In the genomic region with DNA sequence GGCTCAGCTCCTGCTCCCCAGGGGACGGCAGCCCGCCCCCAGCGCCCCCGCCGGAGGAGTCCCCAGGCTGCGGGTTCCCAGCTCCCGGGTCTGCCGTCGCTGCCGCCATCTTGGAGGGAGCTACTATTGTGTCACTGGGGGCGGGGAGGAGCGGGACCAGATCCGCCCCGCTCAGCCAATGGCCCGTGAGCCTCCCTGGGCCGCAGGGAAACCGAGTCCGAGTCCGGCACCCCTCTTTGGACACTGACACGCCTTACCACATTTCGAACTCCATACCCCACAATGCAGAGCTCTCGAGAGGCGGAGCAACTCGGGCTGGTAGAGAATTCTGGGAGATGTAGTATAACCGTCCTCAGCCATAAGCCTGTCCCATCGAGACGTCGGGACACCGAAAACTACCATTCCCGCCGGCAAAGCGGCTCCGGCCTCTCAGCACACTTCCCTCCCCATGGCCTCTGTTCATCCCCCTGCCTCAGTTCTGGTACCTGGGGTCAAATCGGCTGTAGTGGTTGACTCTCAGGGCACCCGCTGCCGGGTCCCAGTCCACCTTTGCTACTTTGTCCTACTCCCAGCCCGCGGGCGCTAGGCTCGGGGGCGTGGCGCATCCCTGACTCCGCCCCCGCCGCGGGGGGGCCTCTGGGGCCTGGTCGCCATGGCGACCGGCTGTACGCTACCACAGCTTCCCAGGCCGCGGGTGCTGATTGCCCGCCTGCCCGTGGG, we compare ENCODE assay signal across 1 cellular context.
TF ChIP-seq lines count a peak whose summit lies in the region.

A gene (minus strand): TSS at position 133 of the 720 bp plus-strand sequence. CDS start 24 bp downstream, at position 109.
A gene with protein sequence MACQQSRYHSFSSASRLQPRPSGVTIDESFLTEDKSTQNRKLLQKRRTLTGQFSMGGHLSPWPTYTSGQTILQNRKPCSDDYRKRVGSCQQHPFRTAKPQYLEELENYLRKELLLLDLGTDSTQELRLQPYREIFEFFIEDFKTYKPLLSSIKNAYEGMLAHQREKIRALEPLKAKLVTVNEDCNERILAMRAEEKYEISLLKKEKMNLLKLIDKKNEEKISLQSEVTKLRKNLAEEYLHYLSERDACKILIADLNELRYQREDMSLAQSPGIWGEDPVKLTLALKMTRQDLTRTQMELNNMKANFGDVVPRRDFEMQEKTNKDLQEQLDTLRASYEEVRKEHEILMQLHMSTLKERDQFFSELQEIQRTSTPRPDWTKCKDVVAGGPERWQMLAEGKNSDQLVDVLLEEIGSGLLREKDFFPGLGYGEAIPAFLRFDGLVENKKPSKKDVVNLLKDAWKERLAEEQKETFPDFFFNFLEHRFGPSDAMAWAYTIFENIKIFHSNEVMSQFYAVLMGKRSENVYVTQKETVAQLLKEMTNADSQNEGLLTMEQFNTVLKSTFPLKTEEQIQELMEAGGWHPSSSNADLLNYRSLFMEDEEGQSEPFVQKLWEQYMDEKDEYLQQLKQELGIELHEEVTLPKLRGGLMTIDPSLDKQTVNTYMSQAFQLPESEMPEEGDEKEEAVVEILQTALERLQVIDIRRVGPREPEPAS (plus strand): TSS at position 462 of the 720 bp plus-strand sequence. CDS start 261 bp downstream, outside the sequence.

TF ChIP-seq in K562, 482 proteins besides CTCF, POLR2A, EP300 and RAD21 (continued from another document and continues in another):
- TF ChIP-seq ZNF347 (CRISPR knock-in tag; IDR thresholded peaks at IDR 0.05; ENCODE audit: low read depth) (no peak), ZSCAN32 (CRISPR knock-in tag; IDR thresholded peaks at IDR 0.05) (0 out of 2 replicates have a peak, but pooled peaks have one; percentile 5), CBX1 (IDR thresholded peaks at IDR 0.05; ENCODE audit: low read depth) (no peak), ZNF668 (CRISPR knock-in tag; IDR thresholded peaks at IDR 0.05) (no peak), ZNF717 (CRISPR knock-in tag; IDR thresholded peaks at IDR 0.05) (no peak), ZNF224 (CRISPR knock-in tag; IDR thresholded peaks at IDR 0.05) (no peak), SIX5 (IDR thresholded peaks at IDR 0.05; ENCODE audit: borderline replicate concordance in 1 of 2, insufficient read depth in 1 of 2, low read depth in 1 of 2, low read length in 2 of 2) (peak; percentile 99), SMAD1 (IDR thresholded peaks at IDR 0.05; ENCODE audit: low read depth, low read length, partially characterized antibody) (no peak), RBM39 (optimal IDR thresholded peaks at IDR 0.05; ENCODE audit: low read depth, low read length) (no peak), SIRT6 (IDR thresholded peaks at IDR 0.05; ENCODE audit: low read depth, low read length) (no peak), CEBPB (tag; IDR thresholded peaks at IDR 0.05) (peak; percentile 91), HNRNPUL1 (IDR thresholded peaks at IDR 0.05; ENCODE audit: low read length) (no peak), ZC3H11A (IDR thresholded peaks at IDR 0.05; ENCODE audit: low read depth, low read length) (no peak; the same call in 1 of the 2 replicates), PHF21A (IDR thresholded peaks at IDR 0.05; ENCODE audit: borderline replicate concordance, low read depth) (no peak), MTA3 (IDR thresholded peaks at IDR 0.05; ENCODE audit: borderline replicate concordance) (peak; percentile 46), ZNF133 (CRISPR knock-in tag; IDR thresholded peaks at IDR 0.05) (no peak), TCF7 (IDR thresholded peaks at IDR 0.05; ENCODE audit: borderline replicate concordance) (0 out of 2 replicates have a peak, but pooled peaks have one; percentile 1), FUS (optimal IDR thresholded peaks at IDR 0.05; ENCODE audit: low read depth, low read length) (no peak), MCM2 (IDR thresholded peaks at IDR 0.05; ENCODE audit: low read depth) (no peak), CBFA2T2 (conservative IDR thresholded peaks at IDR 0.05) (no peak), DACH1 (IDR thresholded peaks at IDR 0.05; ENCODE audit: partially characterized antibody) (peak; percentile 7), KLF10 (CRISPR knock-in tag; IDR thresholded peaks at IDR 0.05) (no peak), BRF1 (IDR thresholded peaks at IDR 0.05; ENCODE audit: borderline replicate concordance, extremely low read depth, insufficient read length) (no peak), BRD4 (IDR thresholded peaks at IDR 0.05) (no peak), MEF2A (IDR thresholded peaks at IDR 0.05; ENCODE audit: control insufficient read depth, low read depth, low read length) (no peak), SRSF1 (IDR thresholded peaks at IDR 0.05; ENCODE audit: low read depth, low read length) (no peak), ELF2 (CRISPR knock-in tag; IDR thresholded peaks at IDR 0.05) (no peak), PHF20 (IDR thresholded peaks at IDR 0.05; ENCODE audit: partially characterized antibody) (peak; percentile 13), FOSL1 (tag; conservative IDR thresholded peaks at IDR 0.05) (no peak), ZBTB17 (CRISPR knock-in tag; IDR thresholded peaks at IDR 0.05) (peak; percentile 65; the same call in 1 of the 2 replicates), NUFIP1 (IDR thresholded peaks at IDR 0.05; ENCODE audit: partially characterized antibody) (no peak), ZNF354B (CRISPR knock-in tag; IDR thresholded peaks at IDR 0.05) (no peak), ZNF766 (CRISPR knock-in tag; conservative IDR thresholded peaks at IDR 0.05) (peak; percentile 99)
- TF ChIP-seq, protein P1, sequence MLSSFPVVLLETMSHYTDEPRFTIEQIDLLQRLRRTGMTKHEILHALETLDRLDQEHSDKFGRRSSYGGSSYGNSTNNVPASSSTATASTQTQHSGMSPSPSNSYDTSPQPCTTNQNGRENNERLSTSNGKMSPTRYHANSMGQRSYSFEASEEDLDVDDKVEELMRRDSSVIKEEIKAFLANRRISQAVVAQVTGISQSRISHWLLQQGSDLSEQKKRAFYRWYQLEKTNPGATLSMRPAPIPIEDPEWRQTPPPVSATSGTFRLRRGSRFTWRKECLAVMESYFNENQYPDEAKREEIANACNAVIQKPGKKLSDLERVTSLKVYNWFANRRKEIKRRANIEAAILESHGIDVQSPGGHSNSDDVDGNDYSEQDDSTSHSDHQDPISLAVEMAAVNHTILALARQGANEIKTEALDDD (IDR thresholded peaks at IDR 0.05): no peak
- TF ChIP-seq, protein P2, sequence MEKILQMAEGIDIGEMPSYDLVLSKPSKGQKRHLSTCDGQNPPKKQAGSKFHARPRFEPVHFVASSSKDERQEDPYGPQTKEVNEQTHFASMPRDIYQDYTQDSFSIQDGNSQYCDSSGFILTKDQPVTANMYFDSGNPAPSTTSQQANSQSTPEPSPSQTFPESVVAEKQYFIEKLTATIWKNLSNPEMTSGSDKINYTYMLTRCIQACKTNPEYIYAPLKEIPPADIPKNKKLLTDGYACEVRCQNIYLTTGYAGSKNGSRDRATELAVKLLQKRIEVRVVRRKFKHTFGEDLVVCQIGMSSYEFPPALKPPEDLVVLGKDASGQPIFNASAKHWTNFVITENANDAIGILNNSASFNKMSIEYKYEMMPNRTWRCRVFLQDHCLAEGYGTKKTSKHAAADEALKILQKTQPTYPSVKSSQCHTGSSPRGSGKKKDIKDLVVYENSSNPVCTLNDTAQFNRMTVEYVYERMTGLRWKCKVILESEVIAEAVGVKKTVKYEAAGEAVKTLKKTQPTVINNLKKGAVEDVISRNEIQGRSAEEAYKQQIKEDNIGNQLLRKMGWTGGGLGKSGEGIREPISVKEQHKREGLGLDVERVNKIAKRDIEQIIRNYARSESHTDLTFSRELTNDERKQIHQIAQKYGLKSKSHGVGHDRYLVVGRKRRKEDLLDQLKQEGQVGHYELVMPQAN (IDR thresholded peaks at IDR 0.05; ENCODE audit: borderline replicate concordance): no peak; the same call in 1 of the 2 replicates
- TF ChIP-seq, protein P3, sequence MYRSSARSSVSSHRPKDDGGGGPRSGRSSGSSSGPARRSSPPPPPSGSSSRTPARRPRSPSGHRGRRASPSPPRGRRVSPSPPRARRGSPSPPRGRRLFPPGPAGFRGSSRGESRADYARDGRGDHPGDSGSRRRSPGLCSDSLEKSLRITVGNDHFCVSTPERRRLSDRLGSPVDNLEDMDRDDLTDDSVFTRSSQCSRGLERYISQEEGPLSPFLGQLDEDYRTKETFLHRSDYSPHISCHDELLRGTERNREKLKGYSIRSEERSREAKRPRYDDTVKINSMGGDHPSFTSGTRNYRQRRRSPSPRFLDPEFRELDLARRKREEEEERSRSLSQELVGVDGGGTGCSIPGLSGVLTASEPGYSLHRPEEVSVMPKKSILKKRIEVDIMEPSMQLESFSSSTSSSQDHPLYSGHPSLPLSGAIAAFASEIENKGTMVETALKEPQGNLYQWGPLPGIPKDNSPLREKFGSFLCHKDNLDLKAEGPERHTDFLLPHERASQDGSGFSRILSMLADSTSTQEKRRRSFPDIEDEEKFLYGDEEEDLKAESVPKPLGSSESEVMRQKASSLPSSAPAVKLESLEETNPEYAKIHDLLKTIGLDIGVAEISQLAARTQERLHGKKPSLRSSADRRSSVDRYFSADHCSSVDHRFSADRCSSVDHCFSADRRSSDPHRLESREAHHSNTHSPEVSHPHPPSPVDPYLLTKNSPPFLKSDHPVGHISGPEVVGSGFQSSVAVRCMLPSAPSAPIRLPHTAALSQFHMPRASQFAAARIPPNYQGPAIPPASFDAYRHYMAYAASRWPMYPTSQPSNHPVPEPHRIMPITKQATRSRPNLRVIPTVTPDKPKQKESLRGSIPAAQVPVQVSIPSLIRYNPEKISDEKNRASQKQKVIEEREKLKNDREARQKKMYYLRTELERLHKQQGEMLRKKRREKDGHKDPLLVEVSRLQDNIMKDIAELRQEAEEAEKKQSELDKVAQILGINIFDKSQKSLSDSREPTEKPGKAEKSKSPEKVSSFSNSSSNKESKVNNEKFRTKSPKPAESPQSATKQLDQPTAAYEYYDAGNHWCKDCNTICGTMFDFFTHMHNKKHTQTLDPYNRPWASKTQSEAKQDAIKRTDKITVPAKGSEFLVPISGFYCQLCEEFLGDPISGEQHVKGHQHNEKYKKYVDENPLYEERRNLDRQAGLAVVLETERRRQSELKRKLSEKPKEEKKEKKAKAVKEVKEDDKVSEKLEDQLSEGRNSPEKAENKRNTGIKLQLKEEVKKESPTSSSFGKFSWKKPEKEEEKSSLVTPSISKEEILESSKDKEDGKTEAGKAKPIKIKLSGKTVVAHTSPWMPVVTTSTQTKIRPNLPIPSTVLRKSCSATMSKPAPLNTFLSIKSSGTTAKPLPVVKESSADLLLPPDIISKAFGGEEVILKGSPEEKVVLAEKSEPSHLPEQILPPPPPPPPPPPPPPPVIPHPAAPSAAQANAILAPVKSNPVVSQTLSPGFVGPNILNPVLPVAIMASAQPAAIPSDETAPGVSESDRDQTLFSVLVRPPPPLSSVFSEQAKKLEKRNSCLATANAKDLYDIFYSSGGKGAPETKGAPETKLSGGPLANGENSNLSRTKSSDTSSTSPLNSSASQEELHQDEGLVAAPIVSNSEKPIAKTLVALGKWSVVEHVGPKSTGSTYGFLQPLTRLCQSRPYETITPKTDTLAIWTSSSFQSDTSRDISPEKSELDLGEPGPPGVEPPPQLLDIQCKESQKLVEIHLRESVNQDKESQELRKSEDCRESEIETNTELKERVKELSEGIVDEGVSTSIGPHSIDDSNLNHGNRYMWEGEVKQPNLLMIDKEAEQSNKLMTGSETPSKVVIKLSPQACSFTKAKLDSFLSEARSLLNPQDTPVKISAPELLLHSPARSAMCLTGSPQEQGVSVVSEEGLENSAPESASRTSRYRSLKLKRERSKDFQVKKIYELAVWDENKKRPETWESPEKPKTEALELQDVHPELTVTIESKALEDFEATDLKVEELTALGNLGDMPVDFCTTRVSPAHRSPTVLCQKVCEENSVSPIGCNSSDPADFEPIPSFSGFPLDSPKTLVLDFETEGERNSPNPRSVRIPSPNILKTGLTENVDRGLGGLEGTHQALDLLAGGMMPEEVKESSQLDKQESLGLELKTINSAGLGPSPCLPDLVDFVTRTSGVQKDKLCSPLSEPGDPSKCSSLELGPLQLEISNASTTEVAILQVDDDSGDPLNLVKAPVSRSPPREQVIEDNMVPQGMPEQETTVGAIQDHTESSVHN (IDR thresholded peaks at IDR 0.05; ENCODE audit: borderline replicate concordance in 1 of 2, low read depth in 1 of 2): no peak
- TF ChIP-seq, protein P4, sequence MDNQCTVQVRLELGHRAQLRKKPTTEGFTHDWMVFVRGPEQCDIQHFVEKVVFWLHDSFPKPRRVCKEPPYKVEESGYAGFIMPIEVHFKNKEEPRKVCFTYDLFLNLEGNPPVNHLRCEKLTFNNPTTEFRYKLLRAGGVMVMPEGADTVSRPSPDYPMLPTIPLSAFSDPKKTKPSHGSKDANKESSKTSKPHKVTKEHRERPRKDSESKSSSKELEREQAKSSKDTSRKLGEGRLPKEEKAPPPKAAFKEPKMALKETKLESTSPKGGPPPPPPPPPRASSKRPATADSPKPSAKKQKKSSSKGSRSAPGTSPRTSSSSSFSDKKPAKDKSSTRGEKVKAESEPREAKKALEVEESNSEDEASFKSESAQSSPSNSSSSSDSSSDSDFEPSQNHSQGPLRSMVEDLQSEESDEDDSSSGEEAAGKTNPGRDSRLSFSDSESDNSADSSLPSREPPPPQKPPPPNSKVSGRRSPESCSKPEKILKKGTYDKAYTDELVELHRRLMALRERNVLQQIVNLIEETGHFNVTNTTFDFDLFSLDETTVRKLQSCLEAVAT (IDR thresholded peaks at IDR 0.05): no peak
- TF ChIP-seq, protein P5, sequence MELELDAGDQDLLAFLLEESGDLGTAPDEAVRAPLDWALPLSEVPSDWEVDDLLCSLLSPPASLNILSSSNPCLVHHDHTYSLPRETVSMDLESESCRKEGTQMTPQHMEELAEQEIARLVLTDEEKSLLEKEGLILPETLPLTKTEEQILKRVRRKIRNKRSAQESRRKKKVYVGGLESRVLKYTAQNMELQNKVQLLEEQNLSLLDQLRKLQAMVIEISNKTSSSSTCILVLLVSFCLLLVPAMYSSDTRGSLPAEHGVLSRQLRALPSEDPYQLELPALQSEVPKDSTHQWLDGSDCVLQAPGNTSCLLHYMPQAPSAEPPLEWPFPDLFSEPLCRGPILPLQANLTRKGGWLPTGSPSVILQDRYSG (tag; conservative IDR thresholded peaks at IDR 0.05; ENCODE audit: low read depth): peak; percentile 81; the same call in 1 of the 2 replicates
- TF ChIP-seq, protein P6, sequence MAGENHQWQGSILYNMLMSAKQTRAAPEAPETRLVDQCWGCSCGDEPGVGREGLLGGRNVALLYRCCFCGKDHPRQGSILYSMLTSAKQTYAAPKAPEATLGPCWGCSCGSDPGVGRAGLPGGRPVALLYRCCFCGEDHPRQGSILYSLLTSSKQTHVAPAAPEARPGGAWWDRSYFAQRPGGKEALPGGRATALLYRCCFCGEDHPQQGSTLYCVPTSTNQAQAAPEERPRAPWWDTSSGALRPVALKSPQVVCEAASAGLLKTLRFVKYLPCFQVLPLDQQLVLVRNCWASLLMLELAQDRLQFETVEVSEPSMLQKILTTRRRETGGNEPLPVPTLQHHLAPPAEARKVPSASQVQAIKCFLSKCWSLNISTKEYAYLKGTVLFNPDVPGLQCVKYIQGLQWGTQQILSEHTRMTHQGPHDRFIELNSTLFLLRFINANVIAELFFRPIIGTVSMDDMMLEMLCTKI (IDR thresholded peaks at IDR 0.05; ENCODE audit: partially characterized antibody): no peak
- TF ChIP-seq, protein P7, sequence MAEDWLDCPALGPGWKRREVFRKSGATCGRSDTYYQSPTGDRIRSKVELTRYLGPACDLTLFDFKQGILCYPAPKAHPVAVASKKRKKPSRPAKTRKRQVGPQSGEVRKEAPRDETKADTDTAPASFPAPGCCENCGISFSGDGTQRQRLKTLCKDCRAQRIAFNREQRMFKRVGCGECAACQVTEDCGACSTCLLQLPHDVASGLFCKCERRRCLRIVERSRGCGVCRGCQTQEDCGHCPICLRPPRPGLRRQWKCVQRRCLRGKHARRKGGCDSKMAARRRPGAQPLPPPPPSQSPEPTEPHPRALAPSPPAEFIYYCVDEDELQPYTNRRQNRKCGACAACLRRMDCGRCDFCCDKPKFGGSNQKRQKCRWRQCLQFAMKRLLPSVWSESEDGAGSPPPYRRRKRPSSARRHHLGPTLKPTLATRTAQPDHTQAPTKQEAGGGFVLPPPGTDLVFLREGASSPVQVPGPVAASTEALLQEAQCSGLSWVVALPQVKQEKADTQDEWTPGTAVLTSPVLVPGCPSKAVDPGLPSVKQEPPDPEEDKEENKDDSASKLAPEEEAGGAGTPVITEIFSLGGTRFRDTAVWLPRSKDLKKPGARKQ (CRISPR knock-in tag; IDR thresholded peaks at IDR 0.05): no peak
